In genomic region chr2:122395687-122396086, GRCh38 we compare ENCODE assay signal across 21 cellular contexts.
"Had no signal": no experiment of that assay in that cellular context is flagged by ENCODE, and none has a peak within 500 bp of the region (broad histone marks: within the 10 kb centered on the region; RNA-seq: fewer than 3 reads in every experiment).

No MANE protein-coding gene starts in this region.

- H3K36me3 Mint-ChIP-seq: memory B cell; natural killer cell; neural progenitor cell; stimulated activated effector memory CD8-positive, alpha-beta T cell treated with anti-CD3 and anti-CD28 coated beads, Interleukin-12 subunit alpha, Interleukin-12 subunit beta, amount 100 ng/mL, for 72 hours had no signal

- ATAC-seq: heart right ventricle; right cardiac atrium; stimulated activated effector memory CD8-positive, alpha-beta T cell treated with anti-CD3 and anti-CD28 coated beads, Interleukin-12 subunit alpha, Interleukin-12 subunit beta, amount 100 ng/mL, for 72 hours; stimulated activated naive CD8-positive, alpha-beta T cell treated with anti-CD3 and anti-CD28 coated beads, Interleukin-15, amount 100 ng/mL, for 72 hours had no signal

- H2AFZ ChIP-seq: hepatocyte, neural progenitor cell had no signal

- H3K4me1 ChIP-seq: heart right ventricle, left ventricle myocardium inferior, neural progenitor cell, sigmoid colon, spleen, tibial nerve, upper lobe of left lung had no signal

- H3K27me3 Mint-ChIP-seq: memory B cell; progenitor cell of endocrine pancreas; stimulated activated naive CD8-positive, alpha-beta T cell treated with anti-CD3 and anti-CD28 coated beads, Interleukin-15, amount 100 ng/mL, for 72 hours had no signal

- H3K27me3 ChIP-seq: heart right ventricle, hepatocyte, neural progenitor cell, ovary, sigmoid colon, spleen, tibial nerve, upper lobe of left lung had no signal

- H3K4me3 Mint-ChIP-seq: memory B cell; natural killer cell; nephron progenitor cell; neural progenitor cell; stimulated activated effector memory CD8-positive, alpha-beta T cell treated with anti-CD3 and anti-CD28 coated beads, Interleukin-12 subunit alpha, Interleukin-12 subunit beta, amount 100 ng/mL, for 72 hours; stimulated activated naive CD8-positive, alpha-beta T cell treated with anti-CD3 and anti-CD28 coated beads, Interleukin-15, amount 100 ng/mL, for 72 hours had no signal

- H3K27ac Mint-ChIP-seq: memory B cell; natural killer cell; nephron progenitor cell; neural progenitor cell; progenitor cell of endocrine pancreas; stimulated activated effector memory CD8-positive, alpha-beta T cell treated with anti-CD3 and anti-CD28 coated beads, Interleukin-12 subunit alpha, Interleukin-12 subunit beta, amount 100 ng/mL, for 72 hours; stimulated activated naive CD8-positive, alpha-beta T cell treated with anti-CD3 and anti-CD28 coated beads, Interleukin-15, amount 100 ng/mL, for 72 hours had no signal

- H3K79me2 ChIP-seq: hepatocyte had no signal

- FAIRE-seq: small intestine had no signal

- H3K9me3 ChIP-seq: left ventricle myocardium inferior, ovary, sigmoid colon, spleen, tibial nerve, upper lobe of left lung had no signal

- H3K9me3 Mint-ChIP-seq: nephron progenitor cell; neural progenitor cell; stimulated activated naive CD8-positive, alpha-beta T cell treated with anti-CD3 and anti-CD28 coated beads, Interleukin-15, amount 100 ng/mL, for 72 hours had no signal

- H3K4me2 ChIP-seq: hepatocyte, neural progenitor cell had no signal

- H3K27ac ChIP-seq: heart right ventricle, hepatocyte, left ventricle myocardium inferior, neural progenitor cell, ovary, sigmoid colon, spleen, tibial nerve, upper lobe of left lung had no signal

- DNase-seq: heart right ventricle; islet precursor cell; left ventricle myocardium inferior; natural killer cell; nephron progenitor cell; ovary; right cardiac atrium; sigmoid colon; small intestine; spleen; stimulated activated CD4-positive, alpha-beta T cell treated with anti-CD3 and anti-CD28 coated beads, Interleukin-4, amount 100 ng/mL, for 24 hours; stimulated activated naive CD4-positive, alpha-beta T cell; stimulated activated naive CD8-positive, alpha-beta T cell treated with anti-CD3 and anti-CD28 coated beads, Interleukin-15, amount 100 ng/mL, for 72 hours; substantia nigra had no signal

- H3K4me3 ChIP-seq: heart right ventricle, hepatocyte, left ventricle myocardium inferior, neural progenitor cell, ovary, sigmoid colon, spleen, tibial nerve, upper lobe of left lung had no signal

- H3K36me3 ChIP-seq: heart right ventricle, left ventricle myocardium inferior, neural progenitor cell, ovary, sigmoid colon, spleen, tibial nerve, upper lobe of left lung had no signal

- H3K4me1 Mint-ChIP-seq: memory B cell; natural killer cell; nephron progenitor cell; neural progenitor cell; stimulated activated effector memory CD8-positive, alpha-beta T cell treated with anti-CD3 and anti-CD28 coated beads, Interleukin-12 subunit alpha, Interleukin-12 subunit beta, amount 100 ng/mL, for 72 hours; stimulated activated naive CD8-positive, alpha-beta T cell treated with anti-CD3 and anti-CD28 coated beads, Interleukin-15, amount 100 ng/mL, for 72 hours had no signal

- H3K9ac ChIP-seq: neural progenitor cell had no signal
